ENCODE assay signal across 25 cellular contexts in genomic region chr7:151883872-151884271, GRCh38.
"Had no signal": no experiment of that assay in that cellular context is flagged by ENCODE, and none has a peak within 500 bp of the region (broad histone marks: within the 10 kb centered on the region; RNA-seq: fewer than 3 reads in every experiment).

No MANE protein-coding gene starts in this region.

- H3K27me3 ChIP-seq: pancreas, stomach, thyroid gland, uterus had no signal

- H3K9ac ChIP-seq: neural progenitor cell had no signal

- H3K36me3 ChIP-seq: esophagus muscularis mucosa, gastrocnemius medialis, left ventricle myocardium inferior, lower lobe of right lung, neural progenitor cell, pancreas, prostate gland, stomach, thyroid gland, uterus had no signal

- H3K4me1 Mint-ChIP-seq: memory B cell had no signal

- H2AFZ ChIP-seq: neural progenitor cell had no signal

- H3K4me2 ChIP-seq: neural progenitor cell had no signal

- H3K4me1 ChIP-seq: esophagus muscularis mucosa, gastrocnemius medialis, left ventricle myocardium inferior, lower lobe of right lung, neural progenitor cell, pancreas, prostate gland, stomach, thyroid gland, uterus had no signal

- ATAC-seq: effector memory CD8-positive, alpha-beta T cell; gastrocnemius medialis; lower lobe of right lung; natural killer cell treated with Interleukin-12 subunit alpha and Interleukin-12 subunit beta and Interleukin-15 and Interleukin-18, amount 100 ng/mL, for 72 hours; sciatic nerve had no signal

- H3K4me3 Mint-ChIP-seq: dendritic cell treated with granulocyte-macrophage colony-stimulating factor and Interleukin-4, amounts not matched to agents 40 ng/mL and 50 ng/mL, for 4 days; effector memory CD8-positive, alpha-beta T cell; memory B cell; natural killer cell treated with Interleukin-12 subunit alpha and Interleukin-12 subunit beta and Interleukin-15 and Interleukin-18, amount 100 ng/mL, for 72 hours; neural progenitor cell; type B pancreatic cell had no signal

- H3K9me3 Mint-ChIP-seq: dendritic cell treated with granulocyte-macrophage colony-stimulating factor and Interleukin-4, amounts not matched to agents 40 ng/mL and 50 ng/mL, for 4 days; effector memory CD8-positive, alpha-beta T cell; memory B cell; natural killer cell treated with Interleukin-12 subunit alpha and Interleukin-12 subunit beta and Interleukin-15 and Interleukin-18, amount 100 ng/mL, for 72 hours; neural progenitor cell; type B pancreatic cell had no signal

- H3K27ac ChIP-seq: epithelial cell of prostate, esophagus muscularis mucosa, gastrocnemius medialis, left ventricle myocardium inferior, lower lobe of right lung, neural progenitor cell, pancreas, prostate gland, skin epidermis, stomach, thyroid gland, uterus had no signal

- H3K36me3 Mint-ChIP-seq: memory B cell; natural killer cell treated with Interleukin-12 subunit alpha and Interleukin-12 subunit beta and Interleukin-15 and Interleukin-18, amount 100 ng/mL, for 72 hours; neural progenitor cell; type B pancreatic cell had no signal

- H3K27ac Mint-ChIP-seq: dendritic cell treated with granulocyte-macrophage colony-stimulating factor and Interleukin-4, amounts not matched to agents 40 ng/mL and 50 ng/mL, for 4 days; effector memory CD8-positive, alpha-beta T cell; memory B cell; natural killer cell treated with Interleukin-12 subunit alpha and Interleukin-12 subunit beta and Interleukin-15 and Interleukin-18, amount 100 ng/mL, for 72 hours; neural progenitor cell; type B pancreatic cell had no signal

- H3K4me3 ChIP-seq: esophagus muscularis mucosa, gastrocnemius medialis, left ventricle myocardium inferior, lower lobe of right lung, neural progenitor cell, pancreas, prostate gland, skin epidermis, stomach, thyroid gland, uterus had no signal

- DNase-seq: effector memory CD8-positive, alpha-beta T cell; gastrocnemius medialis; glutamatergic neuron; islet precursor cell; left ventricle myocardium inferior; lower lobe of right lung; midbrain; nucleus accumbens; pancreas; stimulated activated CD4-positive, alpha-beta T cell treated with anti-CD3 and anti-CD28 coated beads, Interleukin-12 subunit alpha, Interleukin-12 subunit beta, amount 100 ng/mL, for 4 hours; stimulated activated naive CD4-positive, alpha-beta T cell; stomach; substantia nigra; thyroid gland; uterus had no signal

- H3K9me3 ChIP-seq: esophagus muscularis mucosa, gastrocnemius medialis, left ventricle myocardium inferior, lower lobe of right lung, pancreas, prostate gland, stomach, thyroid gland, uterus had no signal
